In the genomic region with DNA sequence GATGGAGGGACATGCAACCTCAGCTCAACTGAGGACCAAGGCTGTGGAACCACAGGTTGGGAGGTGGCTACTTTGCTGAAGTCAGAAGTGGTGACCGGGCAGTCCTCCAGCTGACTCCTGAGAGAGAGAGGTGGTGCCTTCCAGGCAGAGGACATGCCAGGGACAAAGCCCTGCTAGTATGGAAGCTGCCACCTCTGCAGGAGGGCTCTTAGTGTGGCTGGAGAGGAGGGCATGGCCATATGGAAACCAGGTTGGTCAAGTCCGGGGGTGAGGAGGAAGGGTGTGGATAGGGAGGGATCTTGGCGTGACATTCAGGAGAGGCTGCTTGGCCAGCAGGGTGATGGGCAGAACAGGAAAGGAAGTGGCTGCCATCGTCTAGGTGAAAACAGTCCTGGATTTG, we compare ENCODE assay signal across 13 cellular contexts. TPM values are rescaled to one million over a fixed set of nuclear protein-coding genes. Genes with fewer than 3 reads are reported as not detected.
DNase-seq lines count a peak whose midpoint lies in the region; ATAC-seq and TF ChIP-seq lines count a peak whose summit lies in the region.
"Had no signal": no experiment of that assay in that cellular context is flagged by ENCODE, and none has a peak within 500 bp of the region (broad histone marks: within the 10 kb centered on the region; RNA-seq: fewer than 3 reads in every experiment).

No MANE protein-coding gene starts in this region.

- TF ChIP-seq CTCF in endothelial cell (IDR thresholded peaks at IDR 0.05; ENCODE audit: unreplicated experiment) (no peak), sigmoid colon (IDR thresholded peaks at IDR 0.05) (no peak)

- no peak overlapping the region for H2BK12ac ChIP-seq in neuronal stem cell (ENCODE audit: low read length)

- peaks cover 12 to 14% of the 10 kb centered on the region in 2 donors for H3K36me3 ChIP-seq in neuronal stem cell (replicated peaks in 1 of 2; ENCODE audit: control insufficient read depth in 2 of 2, insufficient read depth in 2 of 2, low read length in 2 of 2)
- no peaks in the 10 kb centered on the region for H3K36me3 ChIP-seq in sigmoid colon
- H3K36me3 ChIP-seq: ovary, thoracic aorta had no signal

- no peak overlapping the region for H3K4me2 ChIP-seq in neuronal stem cell (ENCODE audit: insufficient read depth, low read length, poor library complexity, severe bottlenecking)
- H3K4me2 ChIP-seq: KMS-11 had no signal

- H2BK120ac ChIP-seq in neuronal stem cell (ENCODE audit: low read depth, low read length): no peak overlapping the region

- H4K8ac ChIP-seq in neuronal stem cell (ENCODE audit: low read depth, low read length): no peak overlapping the region

- H4K91ac ChIP-seq in neuronal stem cell (ENCODE audit: low read depth, low read length, poor library complexity): no peak overlapping the region

- H3K4ac ChIP-seq in neuronal stem cell (ENCODE audit: low read length): no peak overlapping the region

- H3K9me3 ChIP-seq in neuronal stem cell (replicated peaks in 1 of 2; ENCODE audit: control insufficient read depth in 2 of 2, insufficient read depth in 1 of 2, low read depth in 1 of 2, low read length in 2 of 2) (no peaks in the 10 kb centered on the region), sigmoid colon (no peaks in the 10 kb centered on the region)
- H3K9me3 ChIP-seq: ovary, thoracic aorta had no signal

- H3K36me3 Mint-ChIP-seq in endothelial cell (ENCODE audit: low read depth, unreplicated experiment): peaks cover 8% of the 10 kb centered on the region
- H3K36me3 Mint-ChIP-seq: activated CD8-positive, alpha-beta memory T cell treated with anti-CD3 and anti-CD28 coated beads, Interleukin-2, amount 10 ng/mL, durations not matched to agents 7 days and 5 days; activated naive CD4-positive, alpha-beta T cell treated with anti-CD3 and anti-CD28 coated beads, Interleukin-2, amount 50 U/mL, for 72 hours had no signal

- H3K27me3 Mint-ChIP-seq in endothelial cell (ENCODE audit: unreplicated experiment): peaks cover 10% of the 10 kb centered on the region
- H3K27me3 Mint-ChIP-seq: activated CD8-positive, alpha-beta memory T cell treated with anti-CD3 and anti-CD28 coated beads, Interleukin-2, amount 10 ng/mL, durations not matched to agents 7 days and 5 days had no signal

- peak overlapping the region; percentile 72 for H3K4me3 Mint-ChIP-seq in endothelial cell (ENCODE audit: unreplicated experiment)
- H3K4me3 Mint-ChIP-seq: activated CD8-positive, alpha-beta memory T cell treated with anti-CD3 and anti-CD28 coated beads, Interleukin-2, amount 10 ng/mL, durations not matched to agents 7 days and 5 days had no signal

- H3K27me3 ChIP-seq in neuronal stem cell (ENCODE audit: control insufficient read depth in 3 of 3, insufficient read depth in 3 of 3, low read depth in 1 of 3, low read length in 3 of 3) (no peaks in the 10 kb centered on the region), sigmoid colon (no peaks in the 10 kb centered on the region)
- H3K27me3 ChIP-seq: ovary had no signal

- no peak for TF ChIP-seq POLR2A in sigmoid colon (IDR thresholded peaks at IDR 0.05)

- no peak overlapping the region for H2BK5ac ChIP-seq in neuronal stem cell (ENCODE audit: low read length)

- no peak overlapping the region for H3K14ac ChIP-seq in neuronal stem cell (ENCODE audit: low read length)

- no peaks in the 10 kb centered on the region for H3K9me3 Mint-ChIP-seq in endothelial cell (ENCODE audit: unreplicated experiment)
- H3K9me3 Mint-ChIP-seq: activated naive CD4-positive, alpha-beta T cell treated with anti-CD3 and anti-CD28 coated beads, Interleukin-2, amount 50 U/mL, for 72 hours had no signal

- no peak overlapping the region for H2AFZ ChIP-seq in neuronal stem cell (ENCODE audit: low read length)

- H3K23ac ChIP-seq in neuronal stem cell (ENCODE audit: low read depth, low read length, poor library complexity): peak overlapping the region; percentile 16

- H3K27ac ChIP-seq in neuronal stem cell (replicated peaks; ENCODE audit: low read length) (no peak overlapping the region), sigmoid colon (peak overlapping the region in 1 of 4 donors; percentile 71)
- H3K27ac ChIP-seq: KMS-11 had no signal

- no peak for TF ChIP-seq EP300 in sigmoid colon (IDR thresholded peaks at IDR 0.05)

- H2AK5ac ChIP-seq in neuronal stem cell (ENCODE audit: low read depth, low read length): no peak overlapping the region

- no peak for ATAC-seq in GM19397 (IDR thresholded peaks at IDR 0.05; ENCODE audit: unreplicated experiment)

- H3K27ac Mint-ChIP-seq in endothelial cell (ENCODE audit: unreplicated experiment): peak overlapping the region; percentile 72
- H3K27ac Mint-ChIP-seq: activated CD8-positive, alpha-beta memory T cell treated with anti-CD3 and anti-CD28 coated beads, Interleukin-2, amount 10 ng/mL, durations not matched to agents 7 days and 5 days had no signal

- peaks cover 5 to 8% of the 10 kb centered on the region in 2 donors for H3K4me1 ChIP-seq in neuronal stem cell (ENCODE audit: control insufficient read depth in 2 of 2, insufficient read depth in 1 of 2, low read depth in 1 of 2, low read length in 2 of 2)
- H3K4me1 ChIP-seq in sigmoid colon: peaks cover 0 to 33% (median 29%) of the 10 kb centered on the region in 4 donors

- WGBS in neuronal stem cell (ENCODE audit: extremely low coverage in 2 of 2, insufficient read length in 2 of 2, insufficient replicate concordance in 1 of 2), 2 donors: no CpG with 5 or more reads among the region's 4 CpGs
- 14 to 45% methylated on average over 4 of the region's 4 CpGs for WGBS in sigmoid colon, 2 donors

- intact Hi-C loops in sigmoid colon (cut with DNase I): loop anchor here (2.0 to 5.0 kb wide), 2 partner anchors 46 to 145 kb away; a partner anchor contains a TSS

- no peaks in the 10 kb centered on the region for H3K79me1 ChIP-seq in neuronal stem cell (ENCODE audit: low read depth, low read length)

- H3K4me3 ChIP-seq in neuronal stem cell (ENCODE audit: low read length in 2 of 2): no peak overlapping the region
- no peak overlapping the region for H3K4me3 ChIP-seq in sigmoid colon
- H3K4me3 ChIP-seq: ovary, thoracic aorta had no signal

- no peak overlapping the region for H3K9ac ChIP-seq in neuronal stem cell (ENCODE audit: low read depth, low read length, poor library complexity)
- H3K9ac ChIP-seq: KMS-11 had no signal

- H2BK15ac ChIP-seq in neuronal stem cell (ENCODE audit: low read length): no peak overlapping the region

- no peak overlapping the region for H3K18ac ChIP-seq in neuronal stem cell (ENCODE audit: low read length)

- H3K4me1 Mint-ChIP-seq in endothelial cell (ENCODE audit: unreplicated experiment): peaks cover 30% of the 10 kb centered on the region

- DNase-seq in D341Med (ENCODE audit: low spot score) (peak; percentile 13), SK-N-DZ (ENCODE audit: low spot score) (peak; percentile 15), endothelial cell (ENCODE audit: low spot score) (no peak), neuronal stem cell (ENCODE audit: low spot score) (no peak), NCI-H526 treated with DMSO at 0.1 percent for 48 hours (lab: John Stamatoyannopoulos, UW) (no peak), sigmoid colon (no peak), DMS79 treated with DMSO at 0.1 percent for 48 hours (lab: John Stamatoyannopoulos, UW) (no peak)

RNA-seq across cellular contexts. Expression of a gene that starts 5.7 kb away (rescaled TPM):
- 5.7 and 5.9 TPM in 2 replicates for polyA plus RNA-seq in SK-N-DZ (2014; cell fraction: cytosol; rRNA removed)
- 17.9 and 19.9 TPM in 2 replicates for polyA plus RNA-seq in SK-N-DZ (2014; cell fraction: nucleus; rRNA removed)
- 1.8 TPM for total RNA-seq in endothelial cell (ENCODE audit: unreplicated experiment)
- polyA plus RNA-seq in neuronal stem cell (2013, experiment 1 of 2): 2.5 TPM
- polyA plus RNA-seq in neuronal stem cell (2013, experiment 2 of 2): 2.8 TPM
- 10 to 100 TPM in 3 of 4 donors, 1 to 10 TPM in 1; 8.6 to 26.1 (median 21.9) TPM for total RNA-seq in sigmoid colon
- 1 to 10 TPM in 2 of 3 donors, under 1 TPM in 1; 0.46 to 5.0 (median 1.8) TPM for polyA plus RNA-seq in sigmoid colon

RNA-seq across cellular contexts. Expression of a gene that starts 5.8 kb away (rescaled TPM):
- polyA plus RNA-seq in SK-N-DZ (2014; cell fraction: cytosol; rRNA removed): 29.0 and 31.4 TPM in 2 replicates
- polyA plus RNA-seq in SK-N-DZ (2014; cell fraction: nucleus; rRNA removed): 51.5 and 82.6 TPM in 2 replicates
- total RNA-seq in endothelial cell (ENCODE audit: unreplicated experiment): 9.9 TPM
- polyA plus RNA-seq in neuronal stem cell (2013, experiment 1 of 2): 15.2 TPM
- 15.0 TPM for polyA plus RNA-seq in neuronal stem cell (2013, experiment 2 of 2)
- total RNA-seq in sigmoid colon: 10 to 100 TPM; 21.0 to 27.0 (median 23.2) TPM
- polyA plus RNA-seq in sigmoid colon: 10 to 100 TPM in 1 of 3 donors, 1 to 10 TPM in 2; 6.9 to 16.2 (median 9.0) TPM

RNA-seq across cellular contexts. Expression of a gene that starts 11.5 kb away (rescaled TPM):
- polyA plus RNA-seq in SK-N-DZ (2014; cell fraction: cytosol; rRNA removed): 14.3 and 17.2 TPM in 2 replicates
- polyA plus RNA-seq in SK-N-DZ (2014; cell fraction: nucleus; rRNA removed): 9.7 and 9.8 TPM in 2 replicates
- 1.2 TPM for total RNA-seq in endothelial cell (ENCODE audit: unreplicated experiment)
- 8.5 TPM for polyA plus RNA-seq in neuronal stem cell (2013, experiment 1 of 2)
- 8.0 TPM for polyA plus RNA-seq in neuronal stem cell (2013, experiment 2 of 2)
- total RNA-seq in sigmoid colon: 10 to 100 TPM; 12.8 to 16.6 (median 14.0) TPM
- 1 to 10 TPM; 4.2 to 8.3 (median 4.4) TPM for polyA plus RNA-seq in sigmoid colon

RNA-seq across cellular contexts. Expression of a gene that starts 12.2 kb away (rescaled TPM):
- polyA plus RNA-seq in SK-N-DZ (2014; cell fraction: cytosol; rRNA removed): 78.8 and 84.8 TPM in 2 replicates
- 168 and 203 TPM in 2 replicates for polyA plus RNA-seq in SK-N-DZ (2014; cell fraction: nucleus; rRNA removed)
- total RNA-seq in endothelial cell (ENCODE audit: unreplicated experiment) (27.1 TPM), sigmoid colon (10 to 100 TPM; 13.9 to 20.6 (median 18.7) TPM)
- polyA plus RNA-seq in neuronal stem cell (2013, experiment 1 of 2): 33.1 TPM
- 32.0 TPM for polyA plus RNA-seq in neuronal stem cell (2013, experiment 2 of 2)
- polyA plus RNA-seq in sigmoid colon: 10 to 100 TPM in 1 of 3 donors, 1 to 10 TPM in 2; 7.4 to 19.3 (median 9.6) TPM

RNA-seq across cellular contexts. Expression of a gene that starts 27.4 kb away (rescaled TPM):
- 12.3 and 14.3 TPM in 2 replicates for polyA plus RNA-seq in SK-N-DZ (2014; cell fraction: cytosol; rRNA removed)
- 43.4 and 52.2 TPM in 2 replicates for polyA plus RNA-seq in SK-N-DZ (2014; cell fraction: nucleus; rRNA removed)
- total RNA-seq in endothelial cell (ENCODE audit: unreplicated experiment) (3.6 TPM), sigmoid colon (1 to 10 TPM in 1 of 4 donors, under 1 TPM in 3; 0.36 to 1.5 (median 0.75) TPM)
- polyA plus RNA-seq in neuronal stem cell (2013, experiment 1 of 2): 6.1 TPM
- 6.2 TPM for polyA plus RNA-seq in neuronal stem cell (2013, experiment 2 of 2)
- 10 to 100 TPM in 1 of 3 donors, under 1 TPM in 1, not detected in 1; 0.23 to 20.7 TPM for polyA plus RNA-seq in sigmoid colon

Comparison
In these comparisons a context has a peak if more than half of its experiments do, and no peak if none do; other contexts are left out.
1. DNase-seq: peak in D341Med (single experiment) and SK-N-DZ (single experiment); none in endothelial cell (single experiment), neuronal stem cell (single experiment), NCI-H526 treated with DMSO at 0.1 percent for 48 hours (single experiment), sigmoid colon (single experiment) and DMS79 treated with DMSO at 0.1 percent for 48 hours (single experiment).